In the genomic region with DNA sequence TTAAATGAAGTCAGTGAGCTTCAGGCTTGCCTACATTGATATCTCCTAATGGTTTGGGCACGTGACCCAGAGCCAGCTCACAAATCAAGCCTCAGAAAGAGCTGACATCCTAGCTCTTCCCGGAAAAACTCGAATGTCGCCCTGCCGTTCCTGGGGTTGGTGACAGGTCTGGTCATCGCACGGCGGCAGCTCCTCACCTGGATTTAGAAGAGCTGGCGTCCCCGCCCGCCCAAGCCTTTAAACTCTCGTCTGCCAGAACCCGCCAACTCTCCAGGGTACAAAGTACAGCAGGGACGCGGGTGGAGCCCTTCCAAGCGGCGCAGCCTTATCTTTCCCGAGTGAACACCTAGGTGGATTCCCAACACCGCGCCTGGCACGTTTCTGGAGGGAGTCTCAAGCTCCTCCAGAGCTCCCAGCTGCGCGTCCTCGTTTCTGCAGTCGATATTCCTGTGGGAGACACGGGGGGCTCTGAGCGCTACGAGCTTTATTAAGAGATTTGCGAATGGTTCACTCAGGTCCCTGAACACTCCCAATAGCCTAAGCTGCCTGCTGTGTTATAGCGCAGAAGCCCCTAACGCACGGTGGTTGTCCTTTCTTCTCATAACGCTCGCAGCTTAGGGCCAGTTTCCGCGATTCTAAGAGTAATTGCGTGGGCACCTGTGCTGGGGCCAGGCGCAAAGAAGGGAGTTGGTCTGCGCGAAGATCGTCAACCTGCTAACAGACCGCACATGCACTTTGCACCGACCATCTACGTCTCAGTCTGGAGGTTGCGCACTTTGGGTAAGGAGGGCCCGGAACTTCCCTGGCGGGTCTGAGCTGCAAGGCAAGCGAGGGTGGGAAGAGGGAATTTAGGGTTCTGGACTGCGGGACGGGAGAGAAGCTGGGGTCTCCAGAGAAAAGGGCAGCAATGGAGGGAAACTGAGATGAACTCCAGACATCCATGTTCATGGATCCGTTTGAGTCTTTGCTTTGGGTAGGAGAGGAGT, we compare ENCODE assay signal across 1 cellular context.
A peak's percentile ranks its signal among the peaks of the same experiment; 100 is the strongest.
TF ChIP-seq lines count a peak whose summit lies in the region.

SSTR1 (plus strand) TSS at position 75 of the 986 bp plus-strand sequence. CDS start 1,486 bp downstream, outside the sequence.

TF ChIP-seq in liver, 16 proteins besides CTCF, POLR2A, EP300 and RAD21:
- TF ChIP-seq HNF4A (conservative IDR thresholded peaks at IDR 0.05) (peak; percentile 87 to 90), EGR1 (IDR thresholded peaks at IDR 0.05; ENCODE audit: low read depth in 2 of 2) (no peak), TAF1 (conservative IDR thresholded peaks at IDR 0.05) (peak; percentile 53), YY1 (IDR thresholded peaks at IDR 0.05) (peak; percentile 72), ZBTB33 (IDR thresholded peaks at IDR 0.05) (peak; percentile 64), RXRA (IDR thresholded peaks at IDR 0.05) (peak in 1 of 2 donors; percentile 58), HNF4G (IDR thresholded peaks at IDR 0.05) (peak; percentile 82), FOXA1 (IDR thresholded peaks at IDR 0.05) (no peak), SP1 (IDR thresholded peaks at IDR 0.05) (peak; percentile 89)
- TF ChIP-seq, protein P1, sequence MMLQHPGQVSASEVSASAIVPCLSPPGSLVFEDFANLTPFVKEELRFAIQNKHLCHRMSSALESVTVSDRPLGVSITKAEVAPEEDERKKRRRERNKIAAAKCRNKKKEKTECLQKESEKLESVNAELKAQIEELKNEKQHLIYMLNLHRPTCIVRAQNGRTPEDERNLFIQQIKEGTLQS (IDR thresholded peaks at IDR 0.05) = no peak
- TF ChIP-seq, protein P2, sequence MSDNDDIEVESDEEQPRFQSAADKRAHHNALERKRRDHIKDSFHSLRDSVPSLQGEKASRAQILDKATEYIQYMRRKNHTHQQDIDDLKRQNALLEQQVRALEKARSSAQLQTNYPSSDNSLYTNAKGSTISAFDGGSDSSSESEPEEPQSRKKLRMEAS (IDR thresholded peaks at IDR 0.05) = peak; percentile 46
